Comparison of ENCODE assay signal across 25 cellular contexts in genomic region chr9:85155380-85155779, GRCh38.
DNase-seq lines count a peak whose midpoint lies in the region; ATAC-seq and TF ChIP-seq lines count a peak whose summit lies in the region.
"Had no signal": no experiment of that assay in that cellular context is flagged by ENCODE, and none has a peak within 500 bp of the region (broad histone marks: within the 10 kb centered on the region; RNA-seq: fewer than 3 reads in every experiment).

No MANE protein-coding gene starts in this region.

- no peaks in the 10 kb centered on the region for H3K27me3 ChIP-seq in SK-N-SH (ENCODE audit: insufficient read depth)

- H3K36me3 ChIP-seq in SK-N-SH (replicated peaks in 1 of 2; ENCODE audit: control insufficient read depth in 1 of 2, insufficient read depth in 2 of 2, low read length in 1 of 2) = no peaks in the 10 kb centered on the region
- H3K36me3 ChIP-seq: HAP-1 had no signal

- no peak overlapping the region for H3K4me3 ChIP-seq in SK-N-SH (ENCODE audit: low read depth in 2 of 2, low read length in 1 of 2)
- H3K4me3 ChIP-seq: A549, HAP-1 had no signal

- no peak overlapping the region for H3K4me2 ChIP-seq in SK-N-SH
- H3K4me2 ChIP-seq: A549 had no signal

- no peaks in the 10 kb centered on the region for H3K9me2 ChIP-seq in SK-N-SH

- no peak overlapping the region for H2AFZ ChIP-seq in SK-N-SH (ENCODE audit: low read depth)

- H3K9me3 ChIP-seq in SK-N-SH = no peaks in the 10 kb centered on the region
- H3K9me3 ChIP-seq: A549, Caco-2, HAP-1 had no signal

- H3K9me3 Mint-ChIP-seq in nephron = no peaks in the 10 kb centered on the region
- H3K9me3 Mint-ChIP-seq: CD8-positive, alpha-beta T cell had no signal

- no peak overlapping the region for H3K4me3 Mint-ChIP-seq in nephron
- H3K4me3 Mint-ChIP-seq: B cell; CD8-positive, alpha-beta T cell had no signal

- 16% methylated on average over 2 of the region's 2 CpGs for WGBS in SK-N-SH (ENCODE audit: low lambda C conversion rate)

- TF ChIP-seq CTCF in SK-N-SH (IDR thresholded peaks at IDR 0.05) (no peak), nephron (IDR thresholded peaks at IDR 0.05; ENCODE audit: unreplicated experiment in 3 of 3) (no peak)

- no peaks in the 10 kb centered on the region for H3K36me3 Mint-ChIP-seq in nephron (ENCODE audit: low read depth)
- H3K36me3 Mint-ChIP-seq: CD8-positive, alpha-beta T cell had no signal

- ATAC-seq in HG03175 (IDR thresholded peaks at IDR 0.05; ENCODE audit: unreplicated experiment) = no peak
- ATAC-seq: A549; CD8-positive, alpha-beta T cell; HepG2 had no signal

- H3K4me1 Mint-ChIP-seq in nephron = peaks cover 24% of the 10 kb centered on the region
- H3K4me1 Mint-ChIP-seq: B cell had no signal

- TF ChIP-seq RAD21 in SK-N-SH (IDR thresholded peaks at IDR 0.05; ENCODE audit: low read length) = no peak

- H3K27me3 Mint-ChIP-seq in nephron (ENCODE audit: low read depth) = no peaks in the 10 kb centered on the region
- H3K27me3 Mint-ChIP-seq: B cell had no signal

- TF ChIP-seq EP300 in SK-N-SH (IDR thresholded peaks at IDR 0.05; ENCODE audit: borderline replicate concordance in 1 of 2, low read depth in 1 of 2, low read length in 1 of 2) = 0 out of 4 replicates have a peak, but pooled peaks of 1 of the 2 experiments have one; percentile 30

- H3K4me1 ChIP-seq in SK-N-SH (ENCODE audit: control insufficient read depth in 1 of 2, insufficient read depth in 2 of 2, low read depth in 1 of 2, low read length in 1 of 2) = peaks cover 0 to 24% of the 10 kb centered on the region in 2 experiments; a peak in 2 of 4 replicates
- H3K4me1 ChIP-seq: A549, Caco-2, HAP-1 had no signal

- H3K79me2 ChIP-seq in SK-N-SH (ENCODE audit: insufficient read depth) = no peaks in the 10 kb centered on the region

- H3K27ac ChIP-seq in SK-N-SH (ENCODE audit: low read depth in 2 of 2, low read length in 1 of 2) = peak overlapping the region in 1 of 2 experiments; percentile 50; a peak in 2 of 4 replicates
- H3K27ac ChIP-seq: A549, C4-2B had no signal

- POLR2A ChIA-PET in SK-N-SH (lab: Yijun Ruan, JAX) = no interaction called here

- CTCF ChIA-PET in SK-N-SH (lab: Yijun Ruan, JAX) = interaction anchor here (0.8 to 1.1 kb wide), 5 partner anchors 22 to 758 kb away, joined by 3 to 4 read pairs (median 4); no protein-coding TSS in a partner anchor

- no peaks in the 10 kb centered on the region for H4K20me1 ChIP-seq in SK-N-SH (ENCODE audit: insufficient read depth)

- DNase-seq in SK-N-SH (no peak), fibroblast of gingiva (ENCODE audit: low read depth) (peak; percentile 69), globus pallidus (ENCODE audit: low spot score) (no peak), NCI-H2171 (lab: John Stamatoyannopoulos, UW) (no peak), NCI-H526 (lab: John Stamatoyannopoulos, UW) (no peak)
- DNase-seq: Caco-2; CD8-positive, alpha-beta T cell; GOT3; Karpas-422; NCI-H1092 treated with DMSO at 0.1 percent for 48 hours; NCI-H1436; NCI-H187; NCI-H2081 treated with DMSO at 0.1 percent for 48 hours; NCI-H2171 treated with DMSO at 0.1 percent for 48 hours; NCI-H345; NCI-H510A treated with DMSO at 0.1 percent for 48 hours; NCI-H774; SIG-M5 had no signal

- H3F3A ChIP-seq in SK-N-SH (replicated peaks; ENCODE audit: insufficient read depth) = no peaks in the 10 kb centered on the region

- H3K27ac Mint-ChIP-seq in nephron = peak overlapping the region in 2 of 3 experiments; percentile 28 to 77
- H3K27ac Mint-ChIP-seq: B cell; CD8-positive, alpha-beta T cell had no signal

- no peak overlapping the region for H3K9ac ChIP-seq in SK-N-SH

TF ChIP-seq in SK-N-SH, 30 proteins besides CTCF, POLR2A, EP300 and RAD21:
- TF ChIP-seq FOXJ3 (CRISPR knock-in tag; IDR thresholded peaks at IDR 0.05) (no peak), TCF12 (IDR thresholded peaks at IDR 0.05) (peak; percentile 23; the same call in 1 of the 2 replicates)
